In genomic region chr3:48432411-48433371, GRCh38 we compare ENCODE assay signal across 11 cellular contexts. TPM values are rescaled to one million over a fixed set of nuclear protein-coding genes. Genes with fewer than 3 reads are reported as not detected.
DNase-seq lines count a peak whose midpoint lies in the region; ATAC-seq and TF ChIP-seq lines count a peak whose summit lies in the region.
"Had no signal": no experiment of that assay in that cellular context is flagged by ENCODE, and none has a peak within 500 bp of the region (broad histone marks: within the 10 kb centered on the region; RNA-seq: fewer than 3 reads in every experiment).

No MANE protein-coding gene starts in this region.

- H3K9ac ChIP-seq in HUES64 (ENCODE audit: low read depth, low read length): no peak overlapping the region

- H3K27me3 ChIP-seq in BJ (ENCODE audit: control insufficient read depth, insufficient read depth, low read length) (no peaks in the 10 kb centered on the region), HUES64 (ENCODE audit: insufficient read depth, low read length) (no peaks in the 10 kb centered on the region)

- H3K27ac Mint-ChIP-seq in chondrocyte (ENCODE audit: unreplicated experiment) (peak overlapping the region; percentile 87), mesothelial cell of epicardium (peak overlapping the region; percentile 84)

- no peaks in the 10 kb centered on the region for H3K9me3 ChIP-seq in HUES64 (ENCODE audit: insufficient read depth, low read depth, low read length)

- H3K4me3 ChIP-seq in BJ (ENCODE audit: low read depth, low read length): no peak overlapping the region
- H3K4me3 ChIP-seq in HUES64 (ENCODE audit: low read length): no peak overlapping the region

- H3K36me3 Mint-ChIP-seq in chondrocyte (ENCODE audit: low read depth) (peaks cover 3% of the 10 kb centered on the region), mesothelial cell of epicardium (peaks cover 2% of the 10 kb centered on the region)

- DNase-seq in BJ (ENCODE audit: low read depth): no peak
- DNase-seq in chondrocyte (ENCODE audit: low spot score): no peak
- DNase-seq in mesothelial cell of epicardium (ENCODE audit: low spot score in 2 of 2, unreplicated experiment in 2 of 2): no peak
- no peak for DNase-seq in NCI-H748 treated with DMSO at 0.1 percent for 48 hours (lab: John Stamatoyannopoulos, UW)
- DNase-seq in NCI-H226: no peak
- no peak for DNase-seq in superior temporal gyrus (ENCODE audit: extremely low spot score)
- DNase-seq: activated CD4-positive, CD25-positive, alpha-beta regulatory T cell treated with anti-CD3 and anti-CD28 coated beads, Interleukin-2, amount 50 U/mL, for 72 hours; central memory CD4-positive, alpha-beta T cell; NCI-H1105 treated with DMSO at 0.1 percent for 48 hours had no signal

- H3K4me1 ChIP-seq in HUES64 (ENCODE audit: insufficient read depth, low read length): peaks cover 15% of the 10 kb centered on the region

- H3K36me3 ChIP-seq in BJ (ENCODE audit: control insufficient read depth, insufficient read depth, low read length) (0 out of 2 replicates have a peak, but pooled peaks cover 2% of the 10 kb centered on the region), HUES64 (ENCODE audit: insufficient read depth, low read length) (peaks cover 31% of the 10 kb centered on the region)

- CTCF ChIA-PET in BJ (lab: Yijun Ruan, JAX): interaction anchor here (0.6 to 7.6 kb wide), 9 partner anchors 9 to 200 kb away, joined by 3 to 263 read pairs (median 4); partner anchors contain the start of gene ATRIP

- H3K9me3 Mint-ChIP-seq in chondrocyte (ENCODE audit: low read depth) (no peaks in the 10 kb centered on the region), mesothelial cell of epicardium (no peaks in the 10 kb centered on the region)

- H3K27ac ChIP-seq in HUES64 (ENCODE audit: low read depth, low read length): peak overlapping the region; percentile 20; the same call in 1 of the 2 replicates

- no peak for ATAC-seq in GM21381 (IDR thresholded peaks at IDR 0.05; ENCODE audit: unreplicated experiment)

- H3K27me3 Mint-ChIP-seq in chondrocyte (ENCODE audit: low read depth) (no peaks in the 10 kb centered on the region), mesothelial cell of epicardium (ENCODE audit: low read depth) (no peaks in the 10 kb centered on the region)

- H3K4me1 Mint-ChIP-seq in chondrocyte (ENCODE audit: low read depth) (peaks cover 59% of the 10 kb centered on the region), mesothelial cell of epicardium (peaks cover 48% of the 10 kb centered on the region)

- peak overlapping the region; percentile 67 for H3K4me3 Mint-ChIP-seq in chondrocyte (ENCODE audit: unreplicated experiment)
- no peak overlapping the region for H3K4me3 Mint-ChIP-seq in mesothelial cell of epicardium

- 0 out of 2 replicates have a peak, but pooled peaks have one; percentile 13 for TF ChIP-seq CTCF in BJ (IDR thresholded peaks at IDR 0.05; ENCODE audit: insufficient read depth, low read depth, low read length)
- TF ChIP-seq CTCF in chondrocyte (IDR thresholded peaks at IDR 0.05): peak; percentile 54
- TF ChIP-seq CTCF in mesothelial cell of epicardium (IDR thresholded peaks at IDR 0.05; ENCODE audit: unreplicated experiment): no peak

- POLR2A ChIA-PET in BJ (lab: Charles Lee): no interaction called here

- 77% methylated on average over 16 of the region's 16 CpGs for WGBS in HUES64

RNA-seq across cellular contexts. Expression of gene PLXNB1, which starts 2.8 kb away (rescaled TPM):
- polyA plus RNA-seq in BJ (2011; rRNA removed): 15.4 and 26.3 TPM in 2 replicates
- 22.7 and 35.9 TPM in 2 replicates for polyA minus RNA-seq in BJ (2011; rRNA and poly(A)+ RNA removed)
- polyA plus RNA-seq in HUES64 (2013, experiment 1 of 2): 81.0 TPM
- polyA plus RNA-seq in HUES64 (2013, experiment 2 of 2): 87.6 TPM
- 63.2 to 115 TPM (median 108 TPM) in 3 replicates for total RNA-seq in chondrocyte
- total RNA-seq in mesothelial cell of epicardium: 203 to 214 TPM (median 211 TPM) in 3 replicates

RNA-seq across cellular contexts. Expression of gene CCDC51, which starts 7.2 kb away (rescaled TPM):
- polyA plus RNA-seq in BJ (2011; rRNA removed): 11.6 and 14.3 TPM in 2 replicates
- 6.6 and 7.9 TPM in 2 replicates for polyA minus RNA-seq in BJ (2011; rRNA and poly(A)+ RNA removed)
- polyA plus RNA-seq in HUES64 (2013, experiment 1 of 2): 19.0 TPM
- 17.8 TPM for polyA plus RNA-seq in HUES64 (2013, experiment 2 of 2)
- 13.3 to 25.8 TPM (median 23.9 TPM) in 3 replicates for total RNA-seq in chondrocyte
- total RNA-seq in mesothelial cell of epicardium: 10.7 to 12.3 TPM (median 11.5 TPM) in 3 replicates

RNA-seq across cellular contexts. Expression of gene TMA7, which starts 7.4 kb away (rescaled TPM):
- polyA plus RNA-seq in BJ (2011; rRNA removed): 53.8 and 162 TPM in 2 replicates
- polyA minus RNA-seq in BJ (2011; rRNA and poly(A)+ RNA removed): 9.3 and 10.4 TPM in 2 replicates
- polyA plus RNA-seq in HUES64 (2013, experiment 1 of 2): 497 TPM
- 539 TPM for polyA plus RNA-seq in HUES64 (2013, experiment 2 of 2)
- total RNA-seq in chondrocyte (184 to 243 TPM (median 184 TPM) in 3 replicates), mesothelial cell of epicardium (183 to 192 TPM (median 186 TPM) in 3 replicates)

RNA-seq across cellular contexts. Expression of gene ATRIP, which starts 13.8 kb away (rescaled TPM):
- polyA plus RNA-seq in BJ (2011; rRNA removed): 6.3 and 7.9 TPM in 2 replicates
- 7.8 and 13.2 TPM in 2 replicates for polyA minus RNA-seq in BJ (2011; rRNA and poly(A)+ RNA removed)
- polyA plus RNA-seq in HUES64 (2013, experiment 1 of 2): 13.5 TPM
- polyA plus RNA-seq in HUES64 (2013, experiment 2 of 2): 18.0 TPM
- total RNA-seq in chondrocyte (8.7 to 10.7 TPM (median 8.8 TPM) in 3 replicates), mesothelial cell of epicardium (11.6 to 12.0 TPM (median 11.6 TPM) in 3 replicates)
